1 cellular context compared by ENCODE assay signal in genomic region chr9:127130235-127130634, GRCh38.
TF ChIP-seq lines count a peak whose summit lies in the region.

No MANE protein-coding gene starts in this region.

TF ChIP-seq in HEK293T, 16 proteins besides CTCF, POLR2A, EP300 and RAD21 (continued from another document):
- TF ChIP-seq PKNOX1 (IDR thresholded peaks at IDR 0.05) = no peak
- no peak for TF ChIP-seq CTBP1 (IDR thresholded peaks at IDR 0.05; ENCODE audit: borderline replicate concordance)
- no peak for TF ChIP-seq LEF1 (IDR thresholded peaks at IDR 0.05; ENCODE audit: borderline replicate concordance)
- no peak for TF ChIP-seq FOXK2 (IDR thresholded peaks at IDR 0.05)
- no peak for TF ChIP-seq SUZ12 (IDR thresholded peaks at IDR 0.05)
- no peak for TF ChIP-seq SP1 (IDR thresholded peaks at IDR 0.05)
- TF ChIP-seq ARNT (IDR thresholded peaks at IDR 0.05) = no peak
- TF ChIP-seq ZNF384 (IDR thresholded peaks at IDR 0.05) = no peak
- no peak for TF ChIP-seq L3MBTL2 (conservative IDR thresholded peaks at IDR 0.05)
- no peak for TF ChIP-seq BHLHE40 (IDR thresholded peaks at IDR 0.05; ENCODE audit: borderline replicate concordance)
- no peak for TF ChIP-seq FOXM1 (IDR thresholded peaks at IDR 0.05; ENCODE audit: borderline replicate concordance)
- no peak for TF ChIP-seq FOXA1 (IDR thresholded peaks at IDR 0.05)
